In genomic region chr3:66038384-66038725, GRCh38 we compare ENCODE assay signal across 1 cellular context.
TF ChIP-seq lines count a peak whose summit lies in the region.

No MANE protein-coding gene starts in this region.

TF ChIP-seq in HepG2, 621 proteins besides CTCF, POLR2A, EP300 and RAD21 (continued from another document and continues in another):
- no peak for TF ChIP-seq LCORL (IDR thresholded peaks at IDR 0.05)
- TF ChIP-seq LCORL (CRISPR knock-in tag; IDR thresholded peaks at IDR 0.05), result 0 out of 2 replicates have a peak, but pooled peaks have one; percentile 3
- TF ChIP-seq ZNF224 (CRISPR knock-in tag; IDR thresholded peaks at IDR 0.05), result no peak
- TF ChIP-seq ZNF343 (CRISPR knock-in tag; IDR thresholded peaks at IDR 0.05), result no peak
- no peak for TF ChIP-seq ZNF609 (CRISPR knock-in tag; IDR thresholded peaks at IDR 0.05; ENCODE audit: borderline replicate concordance)
- TF ChIP-seq ZNF362 (CRISPR knock-in tag; IDR thresholded peaks at IDR 0.05; ENCODE audit: borderline replicate concordance), result peak; percentile 91
- no peak for TF ChIP-seq CHD4 (IDR thresholded peaks at IDR 0.05; ENCODE audit: borderline replicate concordance, low read length)
- TF ChIP-seq NR1H2 (CRISPR knock-in tag; IDR thresholded peaks at IDR 0.05; ENCODE audit: borderline replicate concordance, low read depth), result no peak
- TF ChIP-seq ZNF136 (CRISPR knock-in tag; IDR thresholded peaks at IDR 0.05; ENCODE audit: low read depth), result no peak
- no peak; a peak in 1 of 4 replicates for TF ChIP-seq KLF16 (CRISPR knock-in tag; IDR thresholded peaks at IDR 0.05)
- no peak for TF ChIP-seq ZNF468 (CRISPR knock-in tag; IDR thresholded peaks at IDR 0.05)
- TF ChIP-seq ZNF142 (CRISPR knock-in tag; IDR thresholded peaks at IDR 0.05), result peak; percentile 86
- no peak for TF ChIP-seq ZNF841 (CRISPR knock-in tag; IDR thresholded peaks at IDR 0.05; ENCODE audit: borderline replicate concordance)
- no peak for TF ChIP-seq ZNF652 (CRISPR knock-in tag; IDR thresholded peaks at IDR 0.05; ENCODE audit: borderline replicate concordance, low read depth)
- 0 out of 2 replicates have a peak, but pooled peaks have one; percentile 14 for TF ChIP-seq POGK (CRISPR knock-in tag; conservative IDR thresholded peaks at IDR 0.05)
- no peak for TF ChIP-seq ZNF282 (IDR thresholded peaks at IDR 0.05; ENCODE audit: partially characterized antibody)
- TF ChIP-seq ZFP62 (CRISPR knock-in tag; IDR thresholded peaks at IDR 0.05), result no peak
- TF ChIP-seq TCF7L2 (IDR thresholded peaks at IDR 0.05; ENCODE audit: low read depth, low read length), result no peak
- TF ChIP-seq ERF (CRISPR knock-in tag; IDR thresholded peaks at IDR 0.05), result no peak
- TF ChIP-seq ZNF543 (CRISPR knock-in tag; IDR thresholded peaks at IDR 0.05), result peak; percentile 7; the same call in 1 of the 2 replicates
- TF ChIP-seq SP4 (CRISPR knock-in tag; IDR thresholded peaks at IDR 0.05), result no peak
- no peak for TF ChIP-seq FOSL1 (CRISPR knock-in tag; IDR thresholded peaks at IDR 0.05; ENCODE audit: borderline replicate concordance)
- TF ChIP-seq ZNF225 (CRISPR knock-in tag; IDR thresholded peaks at IDR 0.05), result no peak; the same call in 1 of the 2 replicates
- TF ChIP-seq HOXA7 (CRISPR knock-in tag; IDR thresholded peaks at IDR 0.05), result no peak
- no peak for TF ChIP-seq ZFP36 (IDR thresholded peaks at IDR 0.05; ENCODE audit: borderline replicate concordance, low read depth, low read length, partially characterized antibody)
- no peak for TF ChIP-seq ZNF562 (CRISPR knock-in tag; IDR thresholded peaks at IDR 0.05; ENCODE audit: borderline replicate concordance)
- TF ChIP-seq ZNF580 (CRISPR knock-in tag; IDR thresholded peaks at IDR 0.05; ENCODE audit: borderline replicate concordance, low read depth), result no peak
- no peak for TF ChIP-seq SMAD9 (CRISPR knock-in tag; IDR thresholded peaks at IDR 0.05)
- no peak for TF ChIP-seq ZNF260 (CRISPR knock-in tag; IDR thresholded peaks at IDR 0.05; ENCODE audit: borderline replicate concordance, low read depth)
- TF ChIP-seq KLF15 (CRISPR knock-in tag; IDR thresholded peaks at IDR 0.05; ENCODE audit: borderline replicate concordance), result no peak
- no peak for TF ChIP-seq ZNF44 (CRISPR knock-in tag; IDR thresholded peaks at IDR 0.05)
- no peak for TF ChIP-seq NONO (IDR thresholded peaks at IDR 0.05)
- peak; percentile 36; the same call in 1 of the 2 replicates for TF ChIP-seq NONO (CRISPR knock-in tag; conservative IDR thresholded peaks at IDR 0.05)
- TF ChIP-seq SAFB2 (CRISPR knock-in tag; IDR thresholded peaks at IDR 0.05; ENCODE audit: borderline replicate concordance, low read depth), result no peak
- TF ChIP-seq ZNF432 (CRISPR knock-in tag; IDR thresholded peaks at IDR 0.05; ENCODE audit: borderline replicate concordance), result no peak
- peak; percentile 34; the same call in 1 of the 2 replicates for TF ChIP-seq ARID5B (CRISPR knock-in tag; IDR thresholded peaks at IDR 0.05)
- TF ChIP-seq CREB1 (IDR thresholded peaks at IDR 0.05), result no peak
- TF ChIP-seq CREB1 (CRISPR knock-in tag; IDR thresholded peaks at IDR 0.05), result no peak
- TF ChIP-seq PAXIP1 (CRISPR knock-in tag; conservative IDR thresholded peaks at IDR 0.05), result peak; percentile 70
- TF ChIP-seq SUZ12 (IDR thresholded peaks at IDR 0.05; ENCODE audit: low read depth, low read length), result no peak
- TF ChIP-seq ZIK1 (CRISPR knock-in tag; IDR thresholded peaks at IDR 0.05; ENCODE audit: borderline replicate concordance, low read depth), result no peak
- TF ChIP-seq HDAC1 (CRISPR knock-in tag; IDR thresholded peaks at IDR 0.05), result no peak
- peak; percentile 57; the same call in 1 of the 2 replicates for TF ChIP-seq BHLHE40 (IDR thresholded peaks at IDR 0.05; ENCODE audit: low read length)
- no peak for TF ChIP-seq ZNF564 (CRISPR knock-in tag; IDR thresholded peaks at IDR 0.05)
